Comparison of ENCODE assay signal across 1 cellular context in genomic region chr20:54320148-54320607, GRCh38.
TF ChIP-seq lines count a peak whose summit lies in the region.

No MANE protein-coding gene starts in this region.

TF ChIP-seq in GM23338, 12 proteins besides CTCF, POLR2A, EP300 and RAD21 (continued from another document):
- TF ChIP-seq REST (IDR thresholded peaks at IDR 0.05; ENCODE audit: unreplicated experiment), result no peak
- no peak for TF ChIP-seq NANOG (IDR thresholded peaks at IDR 0.05; ENCODE audit: borderline replicate concordance)
- TF ChIP-seq ZNF114 (CRISPR knock-in tag; IDR thresholded peaks at IDR 0.05), result no peak
- no peak for TF ChIP-seq EZH2phosphoT487 (IDR thresholded peaks at IDR 0.05; ENCODE audit: unreplicated experiment)
- no peak for TF ChIP-seq ETS1 (IDR thresholded peaks at IDR 0.05)
- no peak for TF ChIP-seq CREB1 (CRISPR knock-in tag; IDR thresholded peaks at IDR 0.05; ENCODE audit: low read depth)
- TF ChIP-seq STAT1 (IDR thresholded peaks at IDR 0.05; ENCODE audit: unreplicated experiment), result no peak
- no peak for TF ChIP-seq ZNF331 (CRISPR knock-in tag; IDR thresholded peaks at IDR 0.05; ENCODE audit: low read depth)
- no peak for TF ChIP-seq EZH2 (IDR thresholded peaks at IDR 0.05; ENCODE audit: low read depth, unreplicated experiment)
- no peak for TF ChIP-seq POLR2AphosphoS5 (IDR thresholded peaks at IDR 0.05; ENCODE audit: low read depth)
- no peak for TF ChIP-seq JUNB (IDR thresholded peaks at IDR 0.05; ENCODE audit: unreplicated experiment)
